ENCODE assay signal across 1 cellular context in the genomic region with DNA sequence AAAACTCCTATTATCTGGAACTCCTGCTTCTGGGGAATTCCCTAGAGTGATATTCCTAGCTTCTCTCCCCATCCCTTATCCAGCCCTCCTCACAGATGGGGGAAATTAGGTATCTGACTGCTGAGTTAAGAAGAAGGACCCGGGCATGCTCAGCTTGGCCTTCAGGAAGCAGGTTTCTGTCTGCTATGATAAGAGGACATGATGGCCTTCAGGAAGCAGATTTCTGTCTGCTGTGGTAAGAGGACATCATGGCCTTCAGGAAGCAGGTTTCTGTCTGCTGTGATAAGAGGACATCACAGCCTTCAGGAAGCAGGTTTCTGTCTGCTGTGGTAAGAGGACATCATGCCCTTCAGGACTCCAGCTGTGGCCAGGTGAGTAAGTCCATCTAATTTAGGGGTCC.
TF ChIP-seq lines count a peak whose summit lies in the region.

No MANE protein-coding gene starts in this region.

TF ChIP-seq in K562, 482 proteins besides CTCF, POLR2A, EP300 and RAD21 (continued from another document and continues in another):
- TF ChIP-seq, protein P1, sequence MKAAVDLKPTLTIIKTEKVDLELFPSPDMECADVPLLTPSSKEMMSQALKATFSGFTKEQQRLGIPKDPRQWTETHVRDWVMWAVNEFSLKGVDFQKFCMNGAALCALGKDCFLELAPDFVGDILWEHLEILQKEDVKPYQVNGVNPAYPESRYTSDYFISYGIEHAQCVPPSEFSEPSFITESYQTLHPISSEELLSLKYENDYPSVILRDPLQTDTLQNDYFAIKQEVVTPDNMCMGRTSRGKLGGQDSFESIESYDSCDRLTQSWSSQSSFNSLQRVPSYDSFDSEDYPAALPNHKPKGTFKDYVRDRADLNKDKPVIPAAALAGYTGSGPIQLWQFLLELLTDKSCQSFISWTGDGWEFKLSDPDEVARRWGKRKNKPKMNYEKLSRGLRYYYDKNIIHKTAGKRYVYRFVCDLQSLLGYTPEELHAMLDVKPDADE (conservative IDR thresholded peaks at IDR 0.05; ENCODE audit: control insufficient read depth, low read depth, low read length): peak; percentile 48; the same call in 1 of the 2 replicates
- TF ChIP-seq ZNF436 (CRISPR knock-in tag; IDR thresholded peaks at IDR 0.05) (no peak), NFRKB (IDR thresholded peaks at IDR 0.05; ENCODE audit: low read depth) (no peak), POU5F1 (IDR thresholded peaks at IDR 0.05; ENCODE audit: borderline replicate concordance, low read depth, low read length, partially characterized antibody) (no peak), ETV1 (tag; conservative IDR thresholded peaks at IDR 0.05; ENCODE audit: low read depth) (peak; percentile 95), ZNF766 (CRISPR knock-in tag; conservative IDR thresholded peaks at IDR 0.05) (no peak), HDAC2 (IDR thresholded peaks at IDR 0.05) (0 out of 2 replicates have a peak, but pooled peaks have one; percentile 52), GABPA (tag; conservative IDR thresholded peaks at IDR 0.05; ENCODE audit: low read depth) (no peak), DMBX1 (CRISPR knock-in tag; IDR thresholded peaks at IDR 0.05; ENCODE audit: borderline replicate concordance) (peak; percentile 79), MYC (IDR thresholded peaks at IDR 0.05; ENCODE audit: low read depth, low read length) (peak; percentile 19; the same call in 1 of the 2 replicates), MYC (CRISPR knock-in tag; IDR thresholded peaks at IDR 0.05; ENCODE audit: borderline replicate concordance, low read depth) (no peak), HNRNPLL (IDR thresholded peaks at IDR 0.05; ENCODE audit: low read depth, low read length, poor library complexity, severe bottlenecking) (no peak), HIVEP1 (CRISPR knock-in tag; IDR thresholded peaks at IDR 0.05) (no peak), KLF6 (CRISPR knock-in tag; IDR thresholded peaks at IDR 0.05; ENCODE audit: borderline replicate concordance) (no peak), CBFA2T3 (IDR thresholded peaks at IDR 0.05) (peak; percentile 98), ZNF699 (CRISPR knock-in tag; IDR thresholded peaks at IDR 0.05; ENCODE audit: insufficient replicate concordance) (no peak), MTA2 (IDR thresholded peaks at IDR 0.05; ENCODE audit: low read depth) (peak; percentile 78), PML (IDR thresholded peaks at IDR 0.05; ENCODE audit: low read length) (peak; percentile 90), IFI16 (CRISPR knock-in tag; IDR thresholded peaks at IDR 0.05) (no peak), EP400 (IDR thresholded peaks at IDR 0.05) (no peak), BCL6 (CRISPR knock-in tag; IDR thresholded peaks at IDR 0.05) (no peak), ZEB2 (IDR thresholded peaks at IDR 0.05) (peak; percentile 91), NFYB (IDR thresholded peaks at IDR 0.05; ENCODE audit: extremely low read depth, insufficient read length) (no peak), THRAP3 (IDR thresholded peaks at IDR 0.05; ENCODE audit: borderline replicate concordance) (no peak), RBBP5 (IDR thresholded peaks at IDR 0.05; ENCODE audit: borderline replicate concordance, insufficient read depth, low read length, poor library complexity, severe bottlenecking) (no peak), PPARD (CRISPR knock-in tag; IDR thresholded peaks at IDR 0.05) (no peak), TCF3 (CRISPR knock-in tag; IDR thresholded peaks at IDR 0.05) (peak; percentile 97), LCOR (CRISPR knock-in tag; IDR thresholded peaks at IDR 0.05) (0 out of 2 replicates have a peak, but pooled peaks have one; percentile 45)
- TF ChIP-seq, protein P2, sequence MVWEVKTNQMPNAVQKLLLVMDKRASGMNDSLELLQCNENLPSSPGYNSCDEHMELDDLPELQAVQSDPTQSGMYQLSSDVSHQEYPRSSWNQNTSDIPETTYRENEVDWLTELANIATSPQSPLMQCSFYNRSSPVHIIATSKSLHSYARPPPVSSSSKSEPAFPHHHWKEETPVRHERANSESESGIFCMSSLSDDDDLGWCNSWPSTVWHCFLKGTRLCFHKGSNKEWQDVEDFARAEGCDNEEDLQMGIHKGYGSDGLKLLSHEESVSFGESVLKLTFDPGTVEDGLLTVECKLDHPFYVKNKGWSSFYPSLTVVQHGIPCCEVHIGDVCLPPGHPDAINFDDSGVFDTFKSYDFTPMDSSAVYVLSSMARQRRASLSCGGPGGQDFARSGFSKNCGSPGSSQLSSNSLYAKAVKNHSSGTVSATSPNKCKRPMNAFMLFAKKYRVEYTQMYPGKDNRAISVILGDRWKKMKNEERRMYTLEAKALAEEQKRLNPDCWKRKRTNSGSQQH (CRISPR knock-in tag; IDR thresholded peaks at IDR 0.05): no peak
- TF ChIP-seq, protein P3, sequence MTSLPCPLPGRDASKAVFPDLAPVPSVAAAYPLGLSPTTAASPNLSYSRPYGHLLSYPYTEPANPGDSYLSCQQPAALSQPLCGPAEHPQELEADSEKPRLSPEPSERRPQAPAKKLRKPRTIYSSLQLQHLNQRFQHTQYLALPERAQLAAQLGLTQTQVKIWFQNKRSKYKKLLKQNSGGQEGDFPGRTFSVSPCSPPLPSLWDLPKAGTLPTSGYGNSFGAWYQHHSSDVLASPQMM (CRISPR knock-in tag; IDR thresholded peaks at IDR 0.05): no peak
- TF ChIP-seq, protein P4, sequence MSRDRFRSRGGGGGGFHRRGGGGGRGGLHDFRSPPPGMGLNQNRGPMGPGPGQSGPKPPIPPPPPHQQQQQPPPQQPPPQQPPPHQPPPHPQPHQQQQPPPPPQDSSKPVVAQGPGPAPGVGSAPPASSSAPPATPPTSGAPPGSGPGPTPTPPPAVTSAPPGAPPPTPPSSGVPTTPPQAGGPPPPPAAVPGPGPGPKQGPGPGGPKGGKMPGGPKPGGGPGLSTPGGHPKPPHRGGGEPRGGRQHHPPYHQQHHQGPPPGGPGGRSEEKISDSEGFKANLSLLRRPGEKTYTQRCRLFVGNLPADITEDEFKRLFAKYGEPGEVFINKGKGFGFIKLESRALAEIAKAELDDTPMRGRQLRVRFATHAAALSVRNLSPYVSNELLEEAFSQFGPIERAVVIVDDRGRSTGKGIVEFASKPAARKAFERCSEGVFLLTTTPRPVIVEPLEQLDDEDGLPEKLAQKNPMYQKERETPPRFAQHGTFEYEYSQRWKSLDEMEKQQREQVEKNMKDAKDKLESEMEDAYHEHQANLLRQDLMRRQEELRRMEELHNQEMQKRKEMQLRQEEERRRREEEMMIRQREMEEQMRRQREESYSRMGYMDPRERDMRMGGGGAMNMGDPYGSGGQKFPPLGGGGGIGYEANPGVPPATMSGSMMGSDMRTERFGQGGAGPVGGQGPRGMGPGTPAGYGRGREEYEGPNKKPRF (IDR thresholded peaks at IDR 0.05; ENCODE audit: low read depth, low read length): no peak
- TF ChIP-seq, protein P5, sequence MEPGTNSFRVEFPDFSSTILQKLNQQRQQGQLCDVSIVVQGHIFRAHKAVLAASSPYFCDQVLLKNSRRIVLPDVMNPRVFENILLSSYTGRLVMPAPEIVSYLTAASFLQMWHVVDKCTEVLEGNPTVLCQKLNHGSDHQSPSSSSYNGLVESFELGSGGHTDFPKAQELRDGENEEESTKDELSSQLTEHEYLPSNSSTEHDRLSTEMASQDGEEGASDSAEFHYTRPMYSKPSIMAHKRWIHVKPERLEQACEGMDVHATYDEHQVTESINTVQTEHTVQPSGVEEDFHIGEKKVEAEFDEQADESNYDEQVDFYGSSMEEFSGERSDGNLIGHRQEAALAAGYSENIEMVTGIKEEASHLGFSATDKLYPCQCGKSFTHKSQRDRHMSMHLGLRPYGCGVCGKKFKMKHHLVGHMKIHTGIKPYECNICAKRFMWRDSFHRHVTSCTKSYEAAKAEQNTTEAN (CRISPR knock-in tag; IDR thresholded peaks at IDR 0.05): no peak
- TF ChIP-seq, protein P6, sequence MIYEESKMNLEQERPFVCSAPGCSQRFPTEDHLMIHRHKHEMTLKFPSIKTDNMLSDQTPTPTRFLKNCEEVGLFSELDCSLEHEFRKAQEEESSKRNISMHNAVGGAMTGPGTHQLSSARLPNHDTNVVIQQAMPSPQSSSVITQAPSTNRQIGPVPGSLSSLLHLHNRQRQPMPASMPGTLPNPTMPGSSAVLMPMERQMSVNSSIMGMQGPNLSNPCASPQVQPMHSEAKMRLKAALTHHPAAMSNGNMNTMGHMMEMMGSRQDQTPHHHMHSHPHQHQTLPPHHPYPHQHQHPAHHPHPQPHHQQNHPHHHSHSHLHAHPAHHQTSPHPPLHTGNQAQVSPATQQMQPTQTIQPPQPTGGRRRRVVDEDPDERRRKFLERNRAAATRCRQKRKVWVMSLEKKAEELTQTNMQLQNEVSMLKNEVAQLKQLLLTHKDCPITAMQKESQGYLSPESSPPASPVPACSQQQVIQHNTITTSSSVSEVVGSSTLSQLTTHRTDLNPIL (CRISPR knock-in tag; IDR thresholded peaks at IDR 0.05): no peak
- TF ChIP-seq, protein P7, sequence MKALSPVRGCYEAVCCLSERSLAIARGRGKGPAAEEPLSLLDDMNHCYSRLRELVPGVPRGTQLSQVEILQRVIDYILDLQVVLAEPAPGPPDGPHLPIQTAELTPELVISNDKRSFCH (CRISPR knock-in tag; IDR thresholded peaks at IDR 0.05): no peak
- TF ChIP-seq, protein P7 (tag; IDR thresholded peaks at IDR 0.05): peak; percentile 73
- TF ChIP-seq, protein P8, sequence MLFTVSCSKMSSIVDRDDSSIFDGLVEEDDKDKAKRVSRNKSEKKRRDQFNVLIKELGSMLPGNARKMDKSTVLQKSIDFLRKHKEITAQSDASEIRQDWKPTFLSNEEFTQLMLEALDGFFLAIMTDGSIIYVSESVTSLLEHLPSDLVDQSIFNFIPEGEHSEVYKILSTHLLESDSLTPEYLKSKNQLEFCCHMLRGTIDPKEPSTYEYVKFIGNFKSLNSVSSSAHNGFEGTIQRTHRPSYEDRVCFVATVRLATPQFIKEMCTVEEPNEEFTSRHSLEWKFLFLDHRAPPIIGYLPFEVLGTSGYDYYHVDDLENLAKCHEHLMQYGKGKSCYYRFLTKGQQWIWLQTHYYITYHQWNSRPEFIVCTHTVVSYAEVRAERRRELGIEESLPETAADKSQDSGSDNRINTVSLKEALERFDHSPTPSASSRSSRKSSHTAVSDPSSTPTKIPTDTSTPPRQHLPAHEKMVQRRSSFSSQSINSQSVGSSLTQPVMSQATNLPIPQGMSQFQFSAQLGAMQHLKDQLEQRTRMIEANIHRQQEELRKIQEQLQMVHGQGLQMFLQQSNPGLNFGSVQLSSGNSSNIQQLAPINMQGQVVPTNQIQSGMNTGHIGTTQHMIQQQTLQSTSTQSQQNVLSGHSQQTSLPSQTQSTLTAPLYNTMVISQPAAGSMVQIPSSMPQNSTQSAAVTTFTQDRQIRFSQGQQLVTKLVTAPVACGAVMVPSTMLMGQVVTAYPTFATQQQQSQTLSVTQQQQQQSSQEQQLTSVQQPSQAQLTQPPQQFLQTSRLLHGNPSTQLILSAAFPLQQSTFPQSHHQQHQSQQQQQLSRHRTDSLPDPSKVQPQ (CRISPR knock-in tag; IDR thresholded peaks at IDR 0.05; ENCODE audit: borderline replicate concordance): no peak
- TF ChIP-seq, protein P9, sequence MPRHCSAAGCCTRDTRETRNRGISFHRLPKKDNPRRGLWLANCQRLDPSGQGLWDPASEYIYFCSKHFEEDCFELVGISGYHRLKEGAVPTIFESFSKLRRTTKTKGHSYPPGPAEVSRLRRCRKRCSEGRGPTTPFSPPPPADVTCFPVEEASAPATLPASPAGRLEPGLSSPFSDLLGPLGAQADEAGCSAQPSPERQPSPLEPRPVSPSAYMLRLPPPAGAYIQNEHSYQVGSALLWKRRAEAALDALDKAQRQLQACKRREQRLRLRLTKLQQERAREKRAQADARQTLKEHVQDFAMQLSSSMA (CRISPR knock-in tag; IDR thresholded peaks at IDR 0.05): no peak
- TF ChIP-seq, protein P10, sequence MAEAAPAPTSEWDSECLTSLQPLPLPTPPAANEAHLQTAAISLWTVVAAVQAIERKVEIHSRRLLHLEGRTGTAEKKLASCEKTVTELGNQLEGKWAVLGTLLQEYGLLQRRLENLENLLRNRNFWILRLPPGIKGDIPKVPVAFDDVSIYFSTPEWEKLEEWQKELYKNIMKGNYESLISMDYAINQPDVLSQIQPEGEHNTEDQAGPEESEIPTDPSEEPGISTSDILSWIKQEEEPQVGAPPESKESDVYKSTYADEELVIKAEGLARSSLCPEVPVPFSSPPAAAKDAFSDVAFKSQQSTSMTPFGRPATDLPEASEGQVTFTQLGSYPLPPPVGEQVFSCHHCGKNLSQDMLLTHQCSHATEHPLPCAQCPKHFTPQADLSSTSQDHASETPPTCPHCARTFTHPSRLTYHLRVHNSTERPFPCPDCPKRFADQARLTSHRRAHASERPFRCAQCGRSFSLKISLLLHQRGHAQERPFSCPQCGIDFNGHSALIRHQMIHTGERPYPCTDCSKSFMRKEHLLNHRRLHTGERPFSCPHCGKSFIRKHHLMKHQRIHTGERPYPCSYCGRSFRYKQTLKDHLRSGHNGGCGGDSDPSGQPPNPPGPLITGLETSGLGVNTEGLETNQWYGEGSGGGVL (CRISPR knock-in tag; IDR thresholded peaks at IDR 0.05): no peak
- TF ChIP-seq, protein P11, sequence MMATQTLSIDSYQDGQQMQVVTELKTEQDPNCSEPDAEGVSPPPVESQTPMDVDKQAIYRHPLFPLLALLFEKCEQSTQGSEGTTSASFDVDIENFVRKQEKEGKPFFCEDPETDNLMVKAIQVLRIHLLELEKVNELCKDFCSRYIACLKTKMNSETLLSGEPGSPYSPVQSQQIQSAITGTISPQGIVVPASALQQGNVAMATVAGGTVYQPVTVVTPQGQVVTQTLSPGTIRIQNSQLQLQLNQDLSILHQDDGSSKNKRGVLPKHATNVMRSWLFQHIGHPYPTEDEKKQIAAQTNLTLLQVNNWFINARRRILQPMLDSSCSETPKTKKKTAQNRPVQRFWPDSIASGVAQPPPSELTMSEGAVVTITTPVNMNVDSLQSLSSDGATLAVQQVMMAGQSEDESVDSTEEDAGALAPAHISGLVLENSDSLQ (IDR thresholded peaks at IDR 0.05): peak; percentile 51; the same call in 1 of the 2 replicates
- TF ChIP-seq, protein P12, sequence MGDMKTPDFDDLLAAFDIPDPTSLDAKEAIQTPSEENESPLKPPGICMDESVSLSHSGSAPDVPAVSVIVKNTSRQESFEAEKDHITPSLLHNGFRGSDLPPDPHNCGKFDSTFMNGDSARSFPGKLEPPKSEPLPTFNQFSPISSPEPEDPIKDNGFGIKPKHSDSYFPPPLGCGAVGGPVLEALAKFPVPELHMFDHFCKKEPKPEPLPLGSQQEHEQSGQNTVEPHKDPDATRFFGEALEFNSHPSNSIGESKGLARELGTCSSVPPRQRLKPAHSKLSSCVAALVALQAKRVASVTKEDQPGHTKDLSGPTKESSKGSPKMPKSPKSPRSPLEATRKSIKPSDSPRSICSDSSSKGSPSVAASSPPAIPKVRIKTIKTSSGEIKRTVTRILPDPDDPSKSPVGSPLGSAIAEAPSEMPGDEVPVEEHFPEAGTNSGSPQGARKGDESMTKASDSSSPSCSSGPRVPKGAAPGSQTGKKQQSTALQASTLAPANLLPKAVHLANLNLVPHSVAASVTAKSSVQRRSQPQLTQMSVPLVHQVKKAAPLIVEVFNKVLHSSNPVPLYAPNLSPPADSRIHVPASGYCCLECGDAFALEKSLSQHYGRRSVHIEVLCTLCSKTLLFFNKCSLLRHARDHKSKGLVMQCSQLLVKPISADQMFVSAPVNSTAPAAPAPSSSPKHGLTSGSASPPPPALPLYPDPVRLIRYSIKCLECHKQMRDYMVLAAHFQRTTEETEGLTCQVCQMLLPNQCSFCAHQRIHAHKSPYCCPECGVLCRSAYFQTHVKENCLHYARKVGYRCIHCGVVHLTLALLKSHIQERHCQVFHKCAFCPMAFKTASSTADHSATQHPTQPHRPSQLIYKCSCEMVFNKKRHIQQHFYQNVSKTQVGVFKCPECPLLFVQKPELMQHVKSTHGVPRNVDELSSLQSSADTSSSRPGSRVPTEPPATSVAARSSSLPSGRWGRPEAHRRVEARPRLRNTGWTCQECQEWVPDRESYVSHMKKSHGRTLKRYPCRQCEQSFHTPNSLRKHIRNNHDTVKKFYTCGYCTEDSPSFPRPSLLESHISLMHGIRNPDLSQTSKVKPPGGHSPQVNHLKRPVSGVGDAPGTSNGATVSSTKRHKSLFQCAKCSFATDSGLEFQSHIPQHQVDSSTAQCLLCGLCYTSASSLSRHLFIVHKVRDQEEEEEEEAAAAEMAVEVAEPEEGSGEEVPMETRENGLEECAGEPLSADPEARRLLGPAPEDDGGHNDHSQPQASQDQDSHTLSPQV (IDR thresholded peaks at IDR 0.05): no peak
